In the genomic region with DNA sequence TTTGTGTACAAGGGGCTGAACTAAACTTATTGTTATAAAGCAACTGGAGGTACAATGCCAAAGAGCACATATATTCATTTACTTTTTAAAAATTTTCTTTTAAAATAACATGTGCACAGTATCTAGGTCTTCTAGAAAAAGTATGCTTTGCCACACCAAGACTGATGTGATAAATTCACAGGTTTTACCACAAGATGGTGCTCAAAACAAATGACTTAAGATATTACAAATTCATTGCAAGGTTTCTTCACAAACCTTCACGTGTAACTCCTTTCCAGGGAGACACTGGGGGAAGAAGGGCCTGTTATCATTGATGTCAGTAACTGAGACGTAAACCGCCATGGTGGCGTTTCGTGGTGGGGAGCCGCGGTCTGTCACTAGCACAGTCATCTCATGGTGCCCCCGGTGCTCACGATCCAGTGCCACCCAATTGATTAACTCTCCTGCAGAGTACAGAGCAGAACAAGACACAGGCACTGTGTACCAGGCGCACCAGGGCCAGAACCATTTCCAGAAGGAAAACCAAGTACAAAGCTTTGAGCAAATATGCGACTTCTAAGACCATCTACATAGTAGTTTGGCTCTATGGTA, we compare ENCODE assay signal across 8 cellular contexts.
DNase-seq lines count a peak whose midpoint lies in the region; ATAC-seq and TF ChIP-seq lines count a peak whose summit lies in the region.

No MANE protein-coding gene starts in this region.

- H3K36me3 Mint-ChIP-seq in MCF 10A (ENCODE audit: insufficient read depth, unreplicated experiment) (no peaks in the 10 kb centered on the region), naive B cell (no peaks in the 10 kb centered on the region)

- no peak for ATAC-seq in naive B cell (ENCODE audit: low read depth in 2 of 2)
- ATAC-seq in GM19463 (IDR thresholded peaks at IDR 0.05; ENCODE audit: unreplicated experiment) = no peak
- no peak for ATAC-seq in HG02623 (IDR thresholded peaks at IDR 0.05; ENCODE audit: unreplicated experiment)

- H3K4me1 Mint-ChIP-seq in MCF 10A (ENCODE audit: insufficient read depth, unreplicated experiment) = no peaks in the 10 kb centered on the region
- peaks cover 3 to 13% (median 12%) of the 10 kb centered on the region in 3 donors for H3K4me1 Mint-ChIP-seq in naive B cell

- H3K27me3 Mint-ChIP-seq in MCF 10A (ENCODE audit: insufficient read depth, unreplicated experiment) (no peaks in the 10 kb centered on the region), naive B cell (peaks cover 21 to 27% (median 22%) of the 10 kb centered on the region in 3 donors)

- CTCF ChIA-PET in MCF 10A (lab: Yijun Ruan, JAX) = interaction anchor here (0.6 to 4.8 kb wide), 16 partner anchors 10 to 543 kb away, joined by 3 to 43 read pairs (median 4); no protein-coding TSS in a partner anchor

- intact Hi-C loops in MCF 10A (cut with micrococcal nuclease) = loop anchor here (2.0 kb wide), 1 partner anchor 177 kb away; no protein-coding TSS in a partner anchor

- H3K9me3 Mint-ChIP-seq in MCF 10A (ENCODE audit: unreplicated experiment) = no peaks in the 10 kb centered on the region
- H3K9me3 Mint-ChIP-seq in naive B cell = peaks cover 0 to 10% (median 2%) of the 10 kb centered on the region in 7 donors

- BruUV-seq in MCF 10A (replicated peaks; lab: Mats Ljungman, UMichigan) = no TSS peak

- TF ChIP-seq CTCF in MCF 10A (IDR thresholded peaks at IDR 0.05; ENCODE audit: unreplicated experiment) = peak; percentile 44

- H3K4me3 Mint-ChIP-seq in MCF 10A (ENCODE audit: unreplicated experiment) (no peak overlapping the region), naive B cell (peak overlapping the region in 1 of 8 donors; percentile 44)

- H3K27ac Mint-ChIP-seq in MCF 10A (ENCODE audit: low read depth, unreplicated experiment) (no peak overlapping the region), naive B cell (no peak overlapping the region)

- POLR2A ChIA-PET in MCF 10A (lab: Yijun Ruan, JAX) = interaction anchor here (0.6 to 0.9 kb wide), 3 partner anchors 8 to 442 kb away, joined by 3 read pairs; no protein-coding TSS in a partner anchor

- peak; percentile 9 for DNase-seq in DMS114 treated with DMSO at 0.1 percent for 48 hours (lab: John Stamatoyannopoulos, UW; ENCODE audit: unreplicated experiment)
- peak; percentile 17 for DNase-seq in Jurkat, Clone E6-1 (ENCODE audit: low read depth, low spot score)
- DNase-seq in MCF 10A (ENCODE audit: unreplicated experiment) = peak; percentile 50
- DNase-seq in naive B cell = peak; percentile 32
- no peak for DNase-seq in CD1c-positive myeloid dendritic cell (ENCODE audit: extremely low spot score)
- DNase-seq in NCI-H345 treated with DMSO at 0.1 percent for 48 hours (lab: John Stamatoyannopoulos, UW; ENCODE audit: unreplicated experiment) = no peak

- H3K4me3 ChIP-seq in Jurkat, Clone E6-1 (ENCODE audit: low read length) = no peak overlapping the region

Comparison
In these comparisons a context has a peak if more than half of its experiments do, and no peak if none do; other contexts are left out.
1. DNase-seq: peak in DMS114 treated with DMSO at 0.1 percent for 48 hours (single experiment), Jurkat, Clone E6-1 (single experiment), MCF 10A (single experiment) and naive B cell (single experiment); none in CD1c-positive myeloid dendritic cell (single experiment) and NCI-H345 treated with DMSO at 0.1 percent for 48 hours (single experiment).